ENCODE assay signal across 18 cellular contexts in the genomic region with DNA sequence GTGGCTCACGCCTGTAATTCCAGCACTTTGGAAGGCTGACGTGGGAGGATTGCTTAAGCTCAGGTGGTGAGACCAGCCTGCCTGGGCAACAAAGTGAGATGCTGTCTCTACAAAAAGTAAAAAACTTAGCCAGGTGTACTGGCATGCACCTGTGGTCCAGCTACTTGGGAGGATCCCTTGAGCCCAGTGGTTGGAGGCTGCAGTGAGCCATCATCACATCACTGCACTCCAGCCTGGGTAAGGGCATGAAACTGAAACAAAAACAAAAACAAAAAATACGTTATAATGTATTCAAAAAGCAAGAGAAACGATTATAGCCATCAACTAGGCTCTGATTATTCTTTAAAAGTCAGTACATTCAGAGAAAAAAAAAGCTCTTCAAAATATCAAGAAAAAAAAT.
"Had no signal": no experiment of that assay in that cellular context is flagged by ENCODE, and none has a peak within 500 bp of the region (broad histone marks: within the 10 kb centered on the region; RNA-seq: fewer than 3 reads in every experiment).

No MANE protein-coding gene starts in this region.

- H3K4me3 ChIP-seq: adrenal gland, coronary artery, gastrocnemius medialis, heart right ventricle, prostate gland, right lobe of liver, SK-N-MC, suprapubic skin, upper lobe of left lung had no signal

- H3K27ac ChIP-seq: adrenal gland, coronary artery, epithelial cell of prostate, gastrocnemius medialis, heart right ventricle, prostate gland, right lobe of liver, SK-N-MC, suprapubic skin, upper lobe of left lung had no signal

- H3K27me3 ChIP-seq: adrenal gland, gastrocnemius medialis, heart right ventricle, right lobe of liver, suprapubic skin, upper lobe of left lung had no signal

- H3K4me1 ChIP-seq: gastrocnemius medialis, prostate gland, right lobe of liver, suprapubic skin, upper lobe of left lung had no signal

- H3K9me3 Mint-ChIP-seq: nephron progenitor cell had no signal

- H3K9me3 ChIP-seq: adrenal gland, gastrocnemius medialis, heart right ventricle, prostate gland, right lobe of liver, suprapubic skin, upper lobe of left lung had no signal

- H3K4me3 Mint-ChIP-seq: nephron progenitor cell had no signal

- H3K36me3 ChIP-seq: prostate gland had no signal

- ATAC-seq: gastrocnemius medialis, heart right ventricle, left lobe of liver, right lobe of liver had no signal

- DNase-seq: activated naive CD4-positive, alpha-beta T cell; adrenal gland; caudate nucleus; effector CD8-positive, alpha-beta T cell; gastrocnemius medialis; heart right ventricle; islet precursor cell; mammary epithelial cell; nephron progenitor cell; right lobe of liver; stimulated activated naive CD4-positive, alpha-beta T cell treated with Interleukin-2 at 50 U/mL for 16 hours; upper lobe of left lung had no signal
